Comparison of ENCODE assay signal across 8 cellular contexts in genomic region chr15:70036585-70037343, GRCh38.
A peak's percentile ranks its signal among the peaks of the same experiment; 100 is the strongest.
DNase-seq lines count a peak whose midpoint lies in the region; ATAC-seq and TF ChIP-seq lines count a peak whose summit lies in the region.

No MANE protein-coding gene starts in this region.

- H3K27ac Mint-ChIP-seq in activated T-helper 2 cell treated with anti-CD3 and anti-CD28 coated beads, Interferon-gamma antibody, Interleukin-2, Interleukin-4, amounts not matched to agents 10 μg/mL and 5 μg/mL and 100 μg/mL, durations not matched to agents 14 hours and 24 hours and 36 hours: no peak overlapping the region

- H3K9me3 Mint-ChIP-seq in activated T-helper 2 cell treated with anti-CD3 and anti-CD28 coated beads, Interferon-gamma antibody, Interleukin-2, Interleukin-4, amounts not matched to agents 10 μg/mL and 5 μg/mL and 100 μg/mL, durations not matched to agents 14 hours and 24 hours and 36 hours: no peaks in the 10 kb centered on the region

- H3K4me1 Mint-ChIP-seq in activated T-helper 2 cell treated with anti-CD3 and anti-CD28 coated beads, Interferon-gamma antibody, Interleukin-2, Interleukin-4, amounts not matched to agents 10 μg/mL and 5 μg/mL and 100 μg/mL, durations not matched to agents 14 hours and 24 hours and 36 hours (ENCODE audit: low read depth): no peaks in the 10 kb centered on the region

- H3K4me3 ChIP-seq in GM06990 (replicated peaks; ENCODE audit: low read depth, low read length): no peak overlapping the region

- H3K36me3 Mint-ChIP-seq in activated T-helper 2 cell treated with anti-CD3 and anti-CD28 coated beads, Interferon-gamma antibody, Interleukin-2, Interleukin-4, amounts not matched to agents 10 μg/mL and 5 μg/mL and 100 μg/mL, durations not matched to agents 14 hours and 24 hours and 36 hours (ENCODE audit: low read depth): no peaks in the 10 kb centered on the region

- H3K27me3 ChIP-seq in GM06990 (replicated peaks; ENCODE audit: control insufficient read depth, insufficient read depth, low read length): no peaks in the 10 kb centered on the region

- H3K4me3 Mint-ChIP-seq in activated T-helper 2 cell treated with anti-CD3 and anti-CD28 coated beads, Interferon-gamma antibody, Interleukin-2, Interleukin-4, amounts not matched to agents 10 μg/mL and 5 μg/mL and 100 μg/mL, durations not matched to agents 14 hours and 24 hours and 36 hours (ENCODE audit: low read depth): no peak overlapping the region

- DNase-seq in GM06990 (ENCODE audit: extremely low read depth, insufficient read length) (peak; percentile 79), RPMI8226 (peak; percentile 100), ecto neural progenitor cell (ENCODE audit: low spot score) (no peak), AG08396 (ENCODE audit: low spot score) (no peak), D341Med (ENCODE audit: low spot score) (no peak)
- DNase-seq in activated T-helper 2 cell treated with anti-CD3 and anti-CD28 coated beads, Interferon-gamma antibody, Interleukin-2, Interleukin-4, amounts not matched to agents 10 μg/mL and 5 μg/mL and 100 μg/mL, durations not matched to agents 14 hours and 24 hours and 36 hours (ENCODE audit: low spot score): no peak

- intact Hi-C loops in activated T-helper 2 cell treated with anti-CD3 and anti-CD28 coated beads, Interferon-gamma antibody, Interleukin-2, Interleukin-4, amounts not matched to agents 10 μg/mL and 5 μg/mL and 100 μg/mL, durations not matched to agents 14 hours and 24 hours and 36 hours (cut with micrococcal nuclease): no loop called here

- no peak for TF ChIP-seq CTCF in GM06990 (IDR thresholded peaks at IDR 0.05; ENCODE audit: insufficient read depth, low read length, poor library complexity, severe bottlenecking)

- ATAC-seq in GM19438 (IDR thresholded peaks at IDR 0.05; ENCODE audit: low read depth, unreplicated experiment): peak; percentile 74
- peak; percentile 88 for ATAC-seq in HG03354 (IDR thresholded peaks at IDR 0.05; ENCODE audit: poor library complexity, severe bottlenecking, unreplicated experiment)

- no peaks in the 10 kb centered on the region for H3K36me3 ChIP-seq in GM06990 (ENCODE audit: control insufficient read depth, insufficient read depth, low read length)

- peaks cover 12% of the 10 kb centered on the region for H3K27me3 Mint-ChIP-seq in activated T-helper 2 cell treated with anti-CD3 and anti-CD28 coated beads, Interferon-gamma antibody, Interleukin-2, Interleukin-4, amounts not matched to agents 10 μg/mL and 5 μg/mL and 100 μg/mL, durations not matched to agents 14 hours and 24 hours and 36 hours (ENCODE audit: low read depth)

Comparison
In these comparisons a context has a peak if more than half of its experiments do, and no peak if none do; other contexts are left out.
1. DNase-seq: peak in GM06990 (single experiment) and RPMI8226 (single experiment); none in ecto neural progenitor cell (single experiment), AG08396 (single experiment), activated T-helper 2 cell treated with anti-CD3 and anti-CD28 coated beads, Interferon-gamma antibody, Interleukin-2, Interleukin-4, amounts not matched to agents 10 μg/mL and 5 μg/mL and 100 μg/mL, durations not matched to agents 14 hours and 24 hours and 36 hours (single experiment) and D341Med (single experiment).